Comparison of ENCODE assay signal across 14 cellular contexts in the genomic region with DNA sequence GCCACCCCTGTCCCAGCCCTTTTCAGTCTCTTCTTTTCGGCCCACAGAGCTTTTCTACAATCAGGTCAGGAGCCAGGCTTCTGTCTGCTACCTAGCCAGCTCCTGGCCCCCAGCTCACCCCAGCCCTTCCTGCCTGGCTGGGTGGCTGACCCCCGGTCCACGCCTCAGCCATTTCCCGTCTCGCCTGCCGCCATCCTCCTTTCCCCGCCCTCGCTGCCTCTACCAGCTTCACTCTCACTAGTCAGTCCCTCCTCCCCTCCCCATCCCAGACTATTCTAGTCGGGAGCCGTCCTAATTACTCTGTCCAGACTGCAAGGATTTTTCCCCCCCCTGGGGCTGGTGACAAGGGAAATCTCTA. TPM values are rescaled to one million over a fixed set of nuclear protein-coding genes. Genes with fewer than 3 reads are reported as not detected.
DNase-seq lines count a peak whose midpoint lies in the region; ATAC-seq, FAIRE-seq and TF ChIP-seq lines count a peak whose summit lies in the region.
"Had no signal": no experiment of that assay in that cellular context is flagged by ENCODE, and none has a peak within 500 bp of the region (broad histone marks: within the 10 kb centered on the region; RNA-seq: fewer than 3 reads in every experiment).

No MANE protein-coding gene starts in this region.

- peak overlapping the region; percentile 91; the same call in 2 of the 3 replicates for H3K27ac ChIP-seq in K562 (ENCODE audit: extremely low read depth, low read depth, low read length)
- no peak overlapping the region for H3K27ac ChIP-seq in right lobe of liver
- H3K27ac ChIP-seq in suprapubic skin = no peak overlapping the region

- no peak for TF ChIP-seq POLR2A in K562 (conservative IDR thresholded peaks at IDR 0.05)
- no peak for TF ChIP-seq POLR2A in right lobe of liver (IDR thresholded peaks at IDR 0.05)
- TF ChIP-seq POLR2A in suprapubic skin (IDR thresholded peaks at IDR 0.05) = no peak

- H3K79me2 ChIP-seq in K562 (ENCODE audit: control insufficient read depth, insufficient read depth, low read length) = peaks cover 12% of the 10 kb centered on the region; the same call in 1 of the 3 replicates

- intact Hi-C loops in K562 (cut with micrococcal nuclease) = loop anchor here (1.0 kb wide), 1 partner anchor 141 kb away; no protein-coding TSS in a partner anchor
- intact Hi-C loops in right lobe of liver (cut with DNase I) = no loop called here

- H3K36me3 ChIP-seq in K562 (ENCODE audit: control insufficient read depth, insufficient read depth, low read length) (peaks cover 21% of the 10 kb centered on the region; the same call in 1 of the 3 replicates), right lobe of liver (peaks cover 0 to 16% (median 4%) of the 10 kb centered on the region in 4 donors), suprapubic skin (peaks cover 20% of the 10 kb centered on the region)

- H3K27me3 ChIP-seq in K562 (ENCODE audit: control insufficient read depth in 2 of 2, insufficient read depth in 2 of 2, low read length in 2 of 2) (no peaks in the 10 kb centered on the region), right lobe of liver (peaks cover 0 to 16% of the 10 kb centered on the region in 2 donors), suprapubic skin (peaks cover 63% of the 10 kb centered on the region)

- TF ChIP-seq EP300 in K562 (IDR thresholded peaks at IDR 0.05; ENCODE audit: low read length) (no peak), suprapubic skin (IDR thresholded peaks at IDR 0.05) (no peak)

- no peak for ATAC-seq in activated T-cell treated with anti-CD3 and anti-CD28 coated beads, Interleukin-2, amount 50 U/mL, for 72 hours (replicated peaks in 1 of 2)
- no peak for ATAC-seq in activated T-cell treated with anti-CD3 and anti-CD28 coated beads, Interleukin-2, amount 50 U/mL, for 4 hours
- ATAC-seq in K562 (no peak), right lobe of liver (peak in 3 of 4 donors; percentile 6 to 19 (median 13)), GM19395 (IDR thresholded peaks at IDR 0.05; ENCODE audit: unreplicated experiment) (no peak), HG03354 (IDR thresholded peaks at IDR 0.05; ENCODE audit: poor library complexity, severe bottlenecking, unreplicated experiment) (no peak)

- H3K9me1 ChIP-seq in K562 (ENCODE audit: control insufficient read depth, insufficient read depth, low read length) = peaks cover 4% of the 10 kb centered on the region

- no peak overlapping the region; the same call in 1 of the 2 replicates for H3K4me2 ChIP-seq in K562 (ENCODE audit: insufficient read depth, low read length)

- TF ChIP-seq CTCF in K562 (IDR thresholded peaks at IDR 0.05 in 2 of 3, conservative IDR thresholded peaks at IDR 0.05 in 1 of 3; ENCODE audit: insufficient read depth in 2 of 3, low read depth in 1 of 3, low read length in 3 of 3) (no peak), right lobe of liver (IDR thresholded peaks at IDR 0.05) (no peak), suprapubic skin (IDR thresholded peaks at IDR 0.05) (no peak)

- in situ Hi-C loops in K562 (cut with MboI) = no loop called here

- H2AFZ ChIP-seq in K562 (ENCODE audit: low read depth, low read length) = peak overlapping the region; percentile 92

- 32% methylated on average over 6 of the region's 10 CpGs for WGBS in K562 (ENCODE audit: insufficient coverage, low coverage, missing lambda C conversion rate)
- WGBS in right lobe of liver (ENCODE audit: insufficient coverage, low coverage, low lambda C conversion rate, missing lambda C conversion rate) = 3% methylated on average over 9 of the region's 10 CpGs
- WGBS in suprapubic skin = 3% methylated on average over 10 of the region's 10 CpGs

- H3K4me3 Mint-ChIP-seq in activated T-cell treated with anti-CD3 and anti-CD28 coated beads, Interleukin-2, amount 50 U/mL, for 72 hours = peak overlapping the region; percentile 56 to 63
- H3K4me3 Mint-ChIP-seq in activated T-cell treated with anti-CD3 and anti-CD28 coated beads, Interleukin-2, amount 50 U/mL, for 4 hours = no peak overlapping the region
- H3K4me3 Mint-ChIP-seq: activated T-cell treated with anti-CD3 and anti-CD28 coated beads, Interleukin-2, amount 50 U/mL, for 24 hours had no signal

- BruUV-seq in K562 (replicated peaks; lab: Mats Ljungman, UMichigan) = no TSS peak

- peaks cover 61% of the 10 kb centered on the region for H3K27me3 Mint-ChIP-seq in activated T-cell treated with anti-CD3 and anti-CD28 coated beads, Interleukin-2, amount 50 U/mL, for 72 hours (ENCODE audit: low read depth)
- H3K27me3 Mint-ChIP-seq in activated T-cell treated with anti-CD3 and anti-CD28 coated beads, Interleukin-2, amount 50 U/mL, for 4 hours (ENCODE audit: low read depth) = peaks cover 57% of the 10 kb centered on the region

- H4K20me1 ChIP-seq in K562 (replicated peaks; ENCODE audit: control insufficient read depth, insufficient read depth, low read length) = no peaks in the 10 kb centered on the region

- H3K4me3 ChIP-seq in K562 (peak overlapping the region; percentile 15; the same call in 1 of the 2 replicates), right lobe of liver (no peak overlapping the region), suprapubic skin (peak overlapping the region; percentile 21)

- H3K9ac ChIP-seq in K562 (ENCODE audit: insufficient read depth in 1 of 2, low read depth in 2 of 2, low read length in 2 of 2) = peak overlapping the region; percentile 65 to 85; a peak in 2 of 4 replicates

- H3K4me1 Mint-ChIP-seq in activated T-cell treated with anti-CD3 and anti-CD28 coated beads, Interleukin-2, amount 50 U/mL, for 72 hours (ENCODE audit: low read depth) = peaks cover 44% of the 10 kb centered on the region
- peaks cover 44% of the 10 kb centered on the region for H3K4me1 Mint-ChIP-seq in activated T-cell treated with anti-CD3 and anti-CD28 coated beads, Interleukin-2, amount 50 U/mL, for 4 hours (ENCODE audit: low read depth)

- no peak for TF ChIP-seq RAD21 in K562 (CRISPR knock-in tag; conservative IDR thresholded peaks at IDR 0.05 in 1 of 2, IDR thresholded peaks at IDR 0.05 in 1 of 2)

- no peaks in the 10 kb centered on the region for H3K9me3 Mint-ChIP-seq in activated T-cell treated with anti-CD3 and anti-CD28 coated beads, Interleukin-2, amount 50 U/mL, for 72 hours
- H3K9me3 Mint-ChIP-seq in activated T-cell treated with anti-CD3 and anti-CD28 coated beads, Interleukin-2, amount 50 U/mL, for 4 hours = no peaks in the 10 kb centered on the region
- H3K9me3 Mint-ChIP-seq: activated T-cell treated with anti-CD3 and anti-CD28 coated beads, Interleukin-2, amount 50 U/mL, for 24 hours; CD4-positive, alpha-beta memory T cell; T-cell had no signal

- no peak for FAIRE-seq in K562 (lab: Jason Lieb, UNC)

- no peak for DNase-seq in activated T-cell treated with anti-CD3 and anti-CD28 coated beads, Interleukin-2, amount 50 U/mL, for 72 hours
- DNase-seq in activated T-cell treated with anti-CD3 and anti-CD28 coated beads, Interleukin-2, amount 50 U/mL, for 4 hours = no peak
- DNase-seq in K562 (ENCODE audit: extremely low read depth in 1 of 4, low spot score in 3 of 4) (peak in 2 of 4 experiments; percentile 21 to 32), right lobe of liver (no peak), suprapubic skin (ENCODE audit: low spot score in 2 of 2) (no peak), cerebellar nuclear complex (lab: John Stamatoyannopoulos, UW) (no peak)
- DNase-seq: CD4-positive, alpha-beta memory T cell; effector CD4-positive, alpha-beta T cell; GOT3; kidney glomerular epithelial cell; T-cell had no signal

- peaks cover 62 to 67% of the 10 kb centered on the region in 2 experiments for H3K4me1 ChIP-seq in K562 (replicated peaks in 1 of 2; ENCODE audit: control insufficient read depth in 2 of 2, insufficient read depth in 2 of 2, low read length in 2 of 2)
- peaks cover 0 to 28% (median 0%) of the 10 kb centered on the region in 4 donors for H3K4me1 ChIP-seq in right lobe of liver
- peaks cover 58% of the 10 kb centered on the region for H3K4me1 ChIP-seq in suprapubic skin

- H3K36me3 Mint-ChIP-seq in activated T-cell treated with anti-CD3 and anti-CD28 coated beads, Interleukin-2, amount 50 U/mL, for 72 hours (ENCODE audit: insufficient read depth in 2 of 2) = peaks cover 0 to 2% of the 10 kb centered on the region in 2 donors
- peaks cover 5% of the 10 kb centered on the region for H3K36me3 Mint-ChIP-seq in activated T-cell treated with anti-CD3 and anti-CD28 coated beads, Interleukin-2, amount 50 U/mL, for 4 hours (ENCODE audit: insufficient read depth)

- H3K9me3 ChIP-seq in K562 (replicated peaks; ENCODE audit: control insufficient read depth, insufficient read depth, low read depth, low read length) = no peaks in the 10 kb centered on the region
- H3K9me3 ChIP-seq in right lobe of liver = no peaks in the 10 kb centered on the region
- no peaks in the 10 kb centered on the region for H3K9me3 ChIP-seq in suprapubic skin

- CTCF ChIA-PET in K562 (lab: Yijun Ruan, JAX; ENCODE audit: low intra/inter-chr PET ratio) = interaction anchor here (0.7 kb wide), 1 partner anchor 96 kb away, joined by 3 read pairs; no protein-coding TSS in a partner anchor

- POLR2A ChIA-PET in K562 (lab: Yijun Ruan, JAX) = interaction anchor here (0.5 to 6.6 kb wide), 10 partner anchors 9 to 201 kb away, joined by 3 to 103 read pairs (median 4); a partner anchor contains a TSS

- no peak overlapping the region for H3K27ac Mint-ChIP-seq in activated T-cell treated with anti-CD3 and anti-CD28 coated beads, Interleukin-2, amount 50 U/mL, for 72 hours
- H3K27ac Mint-ChIP-seq: activated T-cell treated with anti-CD3 and anti-CD28 coated beads, Interleukin-2, amount 50 U/mL, for 24 hours; T-cell had no signal

RNA-seq across cellular contexts. Expression of a gene that starts 0.9 kb away (rescaled TPM):
- under 1 TPM; 0.12 to 0.41 TPM for total RNA-seq in activated T-cell treated with anti-CD3 and anti-CD28 coated beads, Interleukin-2, amount 50 U/mL, for 72 hours
- under 1 TPM in 1 of 3 donors, not detected in 2; 0.11 TPM for total RNA-seq in activated T-cell treated with anti-CD3 and anti-CD28 coated beads, Interleukin-2, amount 50 U/mL, for 4 hours
- total RNA-seq in K562 (2011; cell fraction: chromatin; rRNA removed; ENCODE audit: low replicate concordance) = 2.7 and 5.1 TPM in 2 replicates
- 2.7 and 3.2 TPM in 2 replicates for total RNA-seq in K562 (2011; cell fraction: nucleolus; rRNA removed)
- total RNA-seq in K562 (2011; cell fraction: nucleoplasm; rRNA removed) = 2.7 and 3.6 TPM in 2 replicates
- total RNA-seq in K562 (2014; rRNA removed) (1.7 and 2.6 TPM in 2 replicates), K562 (2014; rRNA removed; fragmentation: Illumina TruSeq; extraction: Trizol) (0.40 and 0.45 TPM in 2 replicates), K562 (2015; rRNA removed; fragmentation: Illumina TruSeq; extraction: Trizol) (1.1 and 1.2 TPM in 2 replicates), K562 (2021) (2.2 and 2.3 TPM in 2 replicates), right lobe of liver (under 1 TPM in 3 of 6 experiments, not detected in 3; 0.04 to 0.13 (median 0.07) TPM), suprapubic skin (under 1 TPM; 0.15 to 0.47 (median 0.42) TPM)
- polyA plus RNA-seq in K562 (2011; rRNA removed) (0.29 and 2.4 TPM in 2 replicates), K562 (2014; fragmentation: Illumina TruSeq; extraction: Trizol) (0.54 and 0.60 TPM in 2 replicates), K562 (2014; fragmentation: Nextera tagmentation; extraction: Ambion mirVana) (under 1 TPM; 0.07 to 0.11 TPM), K562 (2014; rRNA removed) (1.8 and 2.4 TPM in 2 replicates)
- 1.1 and 2.6 TPM in 2 replicates for polyA plus RNA-seq in K562 (2011; cell fraction: cytosol; rRNA removed)
- polyA plus RNA-seq in K562 (2011; cell fraction: nucleus; rRNA removed) = 1.0 and 4.5 TPM in 2 replicates
- 1.8 and 1.9 TPM in 2 replicates for polyA plus RNA-seq in K562 (2012)
- polyA minus RNA-seq in K562 (2011; rRNA and poly(A)+ RNA removed) = 0.53 and 1.9 TPM in 2 replicates
- polyA minus RNA-seq in K562 (2011; cell fraction: cytosol; rRNA and poly(A)+ RNA removed) = 0.86 and 4.6 TPM in 2 replicates
- polyA minus RNA-seq in K562 (2011; cell fraction: nucleus; rRNA and poly(A)+ RNA removed) = 1.1 and 6.0 TPM in 2 replicates
- polyA plus RNA-seq: CD4-positive, alpha-beta memory T cell had no signal

RNA-seq across cellular contexts. Expression of a gene that starts 16.9 kb away (rescaled TPM):
- total RNA-seq in activated T-cell treated with anti-CD3 and anti-CD28 coated beads, Interleukin-2, amount 50 U/mL, for 72 hours = 100 to 1,000 TPM in 1 of 2 donors, 10 to 100 TPM in 1; 80.0 to 108 TPM
- 10 to 100 TPM; 27.5 to 35.5 (median 28.8) TPM for total RNA-seq in activated T-cell treated with anti-CD3 and anti-CD28 coated beads, Interleukin-2, amount 50 U/mL, for 4 hours
- 216 and 486 TPM in 2 replicates for total RNA-seq in K562 (2011; cell fraction: chromatin; rRNA removed; ENCODE audit: low replicate concordance)
- total RNA-seq in K562 (2011; cell fraction: nucleolus; rRNA removed) = 269 and 303 TPM in 2 replicates
- total RNA-seq in K562 (2011; cell fraction: nucleoplasm; rRNA removed) = 288 and 295 TPM in 2 replicates
- total RNA-seq in K562 (2014; rRNA removed) (31.6 and 32.1 TPM in 2 replicates), K562 (2014; rRNA removed; fragmentation: Illumina TruSeq; extraction: Trizol) (25.7 and 26.3 TPM in 2 replicates), K562 (2015; rRNA removed; fragmentation: Illumina TruSeq; extraction: Trizol) (26.9 and 27.8 TPM in 2 replicates), K562 (2021) (49.5 and 52.8 TPM in 2 replicates), right lobe of liver (10 to 100 TPM; 12.2 to 34.5 (median 16.3) TPM), suprapubic skin (100 to 1,000 TPM in 1 of 4 donors, 10 to 100 TPM in 3; 25.3 to 152 (median 62.3) TPM)
- polyA plus RNA-seq in K562 (2011; rRNA removed) (57.0 and 99.6 TPM in 2 replicates), K562 (2014; fragmentation: Illumina TruSeq; extraction: Trizol) (45.4 and 54.3 TPM in 2 replicates), K562 (2014; fragmentation: Nextera tagmentation; extraction: Ambion mirVana) (1 to 10 TPM; 2.5 to 5.3 TPM), K562 (2014; rRNA removed) (31.1 and 40.4 TPM in 2 replicates)
- 46.3 and 55.0 TPM in 2 replicates for polyA plus RNA-seq in K562 (2011; cell fraction: cytosol; rRNA removed)
- polyA plus RNA-seq in K562 (2011; cell fraction: nucleus; rRNA removed) = 401 and 500 TPM in 2 replicates
- polyA plus RNA-seq in K562 (2012) = 40.7 and 72.9 TPM in 2 replicates
- 53.8 and 60.1 TPM in 2 replicates for polyA minus RNA-seq in K562 (2011; rRNA and poly(A)+ RNA removed)
- polyA minus RNA-seq in K562 (2011; cell fraction: cytosol; rRNA and poly(A)+ RNA removed) = 26.1 and 27.5 TPM in 2 replicates
- polyA minus RNA-seq in K562 (2011; cell fraction: nucleus; rRNA and poly(A)+ RNA removed) = 89.8 and 168 TPM in 2 replicates

RNA-seq across cellular contexts. Expression of a gene that starts 23.9 kb away (rescaled TPM):
- 10 to 100 TPM; 20.6 to 28.3 TPM for total RNA-seq in activated T-cell treated with anti-CD3 and anti-CD28 coated beads, Interleukin-2, amount 50 U/mL, for 72 hours
- total RNA-seq in activated T-cell treated with anti-CD3 and anti-CD28 coated beads, Interleukin-2, amount 50 U/mL, for 4 hours = 1 to 10 TPM; 4.5 to 5.2 (median 4.5) TPM
- total RNA-seq in K562 (2011; cell fraction: chromatin; rRNA removed; ENCODE audit: low replicate concordance) = 4.6 and 10.2 TPM in 2 replicates
- 9.2 and 10.9 TPM in 2 replicates for total RNA-seq in K562 (2011; cell fraction: nucleolus; rRNA removed)
- total RNA-seq in K562 (2011; cell fraction: nucleoplasm; rRNA removed) = 6.1 and 7.3 TPM in 2 replicates
- total RNA-seq in K562 (2014; rRNA removed) = 6.8 and 7.2 TPM in 2 replicates
- 8.2 and 8.5 TPM in 2 replicates for total RNA-seq in K562 (2014; rRNA removed; fragmentation: Illumina TruSeq; extraction: Trizol)
- total RNA-seq in K562 (2015; rRNA removed; fragmentation: Illumina TruSeq; extraction: Trizol) = 4.0 and 4.3 TPM in 2 replicates
- 7.7 and 8.8 TPM in 2 replicates for total RNA-seq in K562 (2021)
- polyA plus RNA-seq in K562 (2011; rRNA removed) = 8.1 and 10.4 TPM in 2 replicates
- 9.1 and 11.5 TPM in 2 replicates for polyA plus RNA-seq in K562 (2011; cell fraction: cytosol; rRNA removed)
- polyA plus RNA-seq in K562 (2011; cell fraction: nucleus; rRNA removed) = 13.8 and 23.9 TPM in 2 replicates
- 5.5 and 12.1 TPM in 2 replicates for polyA plus RNA-seq in K562 (2012)
- 7.0 and 9.7 TPM in 2 replicates for polyA plus RNA-seq in K562 (2014; fragmentation: Illumina TruSeq; extraction: Trizol)
- 10 to 100 TPM; 27.4 to 36.1 TPM for polyA plus RNA-seq in K562 (2014; fragmentation: Nextera tagmentation; extraction: Ambion mirVana)
- 10.0 and 14.4 TPM in 2 replicates for polyA plus RNA-seq in K562 (2014; rRNA removed)
- 5.4 and 5.5 TPM in 2 replicates for polyA minus RNA-seq in K562 (2011; rRNA and poly(A)+ RNA removed)
- 3.2 and 3.9 TPM in 2 replicates for polyA minus RNA-seq in K562 (2011; cell fraction: cytosol; rRNA and poly(A)+ RNA removed)
- 2.3 and 4.0 TPM in 2 replicates for polyA minus RNA-seq in K562 (2011; cell fraction: nucleus; rRNA and poly(A)+ RNA removed)
- under 1 TPM in 5 of 6 experiments, not detected in 1; 0.17 to 0.60 (median 0.43) TPM for total RNA-seq in right lobe of liver
- 1 to 10 TPM; 1.1 to 3.6 (median 1.6) TPM for total RNA-seq in suprapubic skin

RNA-seq across cellular contexts. Expression of a gene that starts 33.1 kb away (rescaled TPM):
- 10 to 100 TPM; 68.6 to 84.2 TPM for total RNA-seq in activated T-cell treated with anti-CD3 and anti-CD28 coated beads, Interleukin-2, amount 50 U/mL, for 72 hours
- 100 to 1,000 TPM; 102 to 106 (median 105) TPM for total RNA-seq in activated T-cell treated with anti-CD3 and anti-CD28 coated beads, Interleukin-2, amount 50 U/mL, for 4 hours
- 218 and 331 TPM in 2 replicates for total RNA-seq in K562 (2011; cell fraction: chromatin; rRNA removed; ENCODE audit: low replicate concordance)
- 143 and 150 TPM in 2 replicates for total RNA-seq in K562 (2011; cell fraction: nucleolus; rRNA removed)
- 136 and 138 TPM in 2 replicates for total RNA-seq in K562 (2011; cell fraction: nucleoplasm; rRNA removed)
- total RNA-seq in K562 (2014; rRNA removed) = 17.5 and 23.5 TPM in 2 replicates
- total RNA-seq in K562 (2014; rRNA removed; fragmentation: Illumina TruSeq; extraction: Trizol) = 10.5 and 10.6 TPM in 2 replicates
- total RNA-seq in K562 (2015; rRNA removed; fragmentation: Illumina TruSeq; extraction: Trizol) = 13.7 and 20.1 TPM in 2 replicates
- 89.5 and 93.7 TPM in 2 replicates for total RNA-seq in K562 (2021)
- polyA plus RNA-seq in K562 (2011; rRNA removed) = 9.9 and 15.2 TPM in 2 replicates
- polyA plus RNA-seq in K562 (2011; cell fraction: cytosol; rRNA removed) = 9.3 and 9.7 TPM in 2 replicates
- 68.2 and 72.0 TPM in 2 replicates for polyA plus RNA-seq in K562 (2011; cell fraction: nucleus; rRNA removed)
- 37.5 and 39.4 TPM in 2 replicates for polyA plus RNA-seq in K562 (2012)
- 53.8 and 73.7 TPM in 2 replicates for polyA plus RNA-seq in K562 (2014; fragmentation: Illumina TruSeq; extraction: Trizol)
- 1 to 10 TPM in 1 of 2 experiments, under 1 TPM in 1; 0.22 to 1.4 TPM for polyA plus RNA-seq in K562 (2014; fragmentation: Nextera tagmentation; extraction: Ambion mirVana)
- 33.3 and 42.1 TPM in 2 replicates for polyA plus RNA-seq in K562 (2014; rRNA removed)
- 18.1 and 20.1 TPM in 2 replicates for polyA minus RNA-seq in K562 (2011; rRNA and poly(A)+ RNA removed)
- 58.5 and 91.1 TPM in 2 replicates for polyA minus RNA-seq in K562 (2011; cell fraction: cytosol; rRNA and poly(A)+ RNA removed)
- polyA minus RNA-seq in K562 (2011; cell fraction: nucleus; rRNA and poly(A)+ RNA removed) = 19.0 and 36.2 TPM in 2 replicates
- total RNA-seq in right lobe of liver = 10 to 100 TPM; 28.6 to 35.4 (median 33.3) TPM
- 100 to 1,000 TPM in 2 of 4 donors, 10 to 100 TPM in 2; 88.1 to 121 (median 104) TPM for total RNA-seq in suprapubic skin

RNA-seq across cellular contexts. Expression of a gene that starts 37.5 kb away (rescaled TPM):
- total RNA-seq in activated T-cell treated with anti-CD3 and anti-CD28 coated beads, Interleukin-2, amount 50 U/mL, for 72 hours = 100 to 1,000 TPM; 851 to 922 TPM
- 1,000 to 10,000 TPM; 2,095 to 2,519 (median 2,182) TPM for total RNA-seq in activated T-cell treated with anti-CD3 and anti-CD28 coated beads, Interleukin-2, amount 50 U/mL, for 4 hours
- 273 and 624 TPM in 2 replicates for total RNA-seq in K562 (2011; cell fraction: chromatin; rRNA removed; ENCODE audit: low replicate concordance)
- 655 and 684 TPM in 2 replicates for total RNA-seq in K562 (2011; cell fraction: nucleolus; rRNA removed)
- 570 and 687 TPM in 2 replicates for total RNA-seq in K562 (2011; cell fraction: nucleoplasm; rRNA removed)
- total RNA-seq in K562 (2014; rRNA removed) = 2,537 and 3,283 TPM in 2 replicates
- total RNA-seq in K562 (2014; rRNA removed; fragmentation: Illumina TruSeq; extraction: Trizol) = 1,855 and 2,189 TPM in 2 replicates
- total RNA-seq in K562 (2015; rRNA removed; fragmentation: Illumina TruSeq; extraction: Trizol) = 2,518 and 2,541 TPM in 2 replicates
- total RNA-seq in K562 (2021) = 2,355 and 2,486 TPM in 2 replicates
- 4,368 and 5,240 TPM in 2 replicates for polyA plus RNA-seq in K562 (2011; rRNA removed)
- 7,988 and 8,273 TPM in 2 replicates for polyA plus RNA-seq in K562 (2011; cell fraction: cytosol; rRNA removed)
- polyA plus RNA-seq in K562 (2011; cell fraction: nucleus; rRNA removed) = 1,151 and 1,577 TPM in 2 replicates
- polyA plus RNA-seq in K562 (2012) = 2,363 and 2,763 TPM in 2 replicates
- 4,050 and 4,598 TPM in 2 replicates for polyA plus RNA-seq in K562 (2014; fragmentation: Illumina TruSeq; extraction: Trizol)
- 1,000 to 10,000 TPM; 2,987 to 4,624 TPM for polyA plus RNA-seq in K562 (2014; fragmentation: Nextera tagmentation; extraction: Ambion mirVana)
- 2,628 and 3,157 TPM in 2 replicates for polyA plus RNA-seq in K562 (2014; rRNA removed)
- polyA minus RNA-seq in K562 (2011; rRNA and poly(A)+ RNA removed) = 3,490 and 4,253 TPM in 2 replicates
- 1,607 and 1,713 TPM in 2 replicates for polyA minus RNA-seq in K562 (2011; cell fraction: cytosol; rRNA and poly(A)+ RNA removed)
- 401 and 714 TPM in 2 replicates for polyA minus RNA-seq in K562 (2011; cell fraction: nucleus; rRNA and poly(A)+ RNA removed)
- total RNA-seq in right lobe of liver = 100 to 1,000 TPM in 5 of 6 experiments, 10 to 100 TPM in 1; 90.3 to 370 (median 174) TPM
- 100 to 1,000 TPM; 240 to 523 (median 441) TPM for total RNA-seq in suprapubic skin

Comparison
In these comparisons a context has a peak if more than half of its experiments do, and no peak if none do; other contexts are left out.
1. ATAC-seq: peak in right lobe of liver (3 of 4); none in activated T-cell treated with anti-CD3 and anti-CD28 coated beads, Interleukin-2, amount 50 U/mL, for 72 hours (0 of 2), activated T-cell treated with anti-CD3 and anti-CD28 coated beads, Interleukin-2, amount 50 U/mL, for 4 hours (0 of 2), K562 (single experiment), GM19395 (single experiment) and HG03354 (single experiment).
2. H3K4me3 ChIP-seq: peak in K562 (single experiment) and suprapubic skin (single experiment); none in right lobe of liver (0 of 3).